ENCODE assay signal across 19 cellular contexts in the genomic region with DNA sequence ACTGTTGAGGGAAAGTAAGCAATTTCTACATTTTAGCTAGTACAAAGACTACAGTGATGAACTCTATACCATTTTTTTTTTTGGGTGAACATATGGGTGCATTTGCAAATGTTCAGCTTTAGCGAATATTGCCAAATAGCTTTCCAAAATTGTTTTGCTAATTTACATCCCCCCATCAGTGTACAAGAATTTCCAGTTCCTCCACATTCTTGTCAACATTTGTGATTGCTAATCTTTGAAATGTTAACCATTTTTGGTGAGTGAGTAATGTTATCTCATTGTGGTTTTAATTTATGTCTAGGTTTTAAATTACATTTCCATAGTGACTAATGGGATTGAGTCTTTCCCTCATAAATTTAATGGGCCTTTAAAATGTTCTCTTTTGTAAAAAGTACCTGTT. TPM values are rescaled to one million over a fixed set of nuclear protein-coding genes. Genes with fewer than 3 reads are reported as not detected.
DNase-seq lines count a peak whose midpoint lies in the region; TF ChIP-seq lines count a peak whose summit lies in the region.
"Had no signal": no experiment of that assay in that cellular context is flagged by ENCODE, and none has a peak within 500 bp of the region (broad histone marks: within the 10 kb centered on the region; RNA-seq: fewer than 3 reads in every experiment).

No MANE protein-coding gene starts in this region.

- no peak for TF ChIP-seq CTCF in AG09309 (IDR thresholded peaks at IDR 0.05; ENCODE audit: control insufficient read depth, insufficient read depth, low read depth, low read length, missing control alignments)
- TF ChIP-seq CTCF in astrocyte of the cerebellum (IDR thresholded peaks at IDR 0.05; ENCODE audit: low read depth, low read length, missing control alignments), result no peak

- no peaks in the 10 kb centered on the region for H3K9me3 Mint-ChIP-seq in activated T-helper 2 cell treated with anti-CD3 and anti-CD28 coated beads, Interferon-gamma antibody, Interleukin-2, Interleukin-4, amounts not matched to agents 10 μg/mL and 5 μg/mL and 100 μg/mL, durations not matched to agents 14 hours and 24 hours and 36 hours
- H3K9me3 Mint-ChIP-seq: activated naive CD4-positive, alpha-beta T cell treated with anti-CD3 and anti-CD28 coated beads, Interleukin-2, amount 10 ng/mL, durations not matched to agents 7 days and 5 days had no signal

- H3K4me3 ChIP-seq in AG09309 (ENCODE audit: control insufficient read depth, low read depth, low read length) (no peak overlapping the region), astrocyte of the cerebellum (ENCODE audit: low read depth, low read length) (no peak overlapping the region)
- H3K4me3 ChIP-seq: BLaER1 treated with 17β-estradiol and CSF1 and Interleukin-3, amounts not matched to agents 10 nM and 100 nM; esophagus muscularis mucosa; psoas muscle had no signal

- H3K27me3 Mint-ChIP-seq in activated T-helper 2 cell treated with anti-CD3 and anti-CD28 coated beads, Interferon-gamma antibody, Interleukin-2, Interleukin-4, amounts not matched to agents 10 μg/mL and 5 μg/mL and 100 μg/mL, durations not matched to agents 14 hours and 24 hours and 36 hours (ENCODE audit: low read depth), result peaks cover 41% of the 10 kb centered on the region

- DNase-seq in AG09309 (ENCODE audit: low read depth), result peak; percentile 35
- DNase-seq in HS-27A (ENCODE audit: low read depth), result peak; percentile 50
- peak; percentile 27 for DNase-seq in astrocyte of the cerebellum (ENCODE audit: low read depth)
- peak; percentile 48 for DNase-seq in hepatic stellate cell (ENCODE audit: low spot score)
- DNase-seq in amniotic stem cell (lab: John Stamatoyannopoulos, UW), result no peak
- no peak for DNase-seq in activated T-helper 2 cell treated with anti-CD3 and anti-CD28 coated beads, Interferon-gamma antibody, Interleukin-2, Interleukin-4, amounts not matched to agents 10 μg/mL and 5 μg/mL and 100 μg/mL, durations not matched to agents 14 hours and 24 hours and 36 hours (ENCODE audit: low spot score)
- no peak for DNase-seq in cerebellum (ENCODE audit: low spot score)
- no peak for DNase-seq in NCI-H2171 treated with DMSO at 0.1 percent for 48 hours (lab: John Stamatoyannopoulos, UW)
- DNase-seq: activated naive CD4-positive, alpha-beta T cell treated with anti-CD3 and anti-CD28 coated beads, Interleukin-2, amount 10 ng/mL, durations not matched to agents 7 days and 5 days; DMS79; islet precursor cell; NCI-H1694; NCI-H774; psoas muscle; stimulated activated CD4-positive, alpha-beta T cell treated with anti-CD3 and anti-CD28 coated beads, Interleukin-2, amount 100 ng/mL, for 24 hours had no signal

- no peak overlapping the region for H3K4me3 Mint-ChIP-seq in activated T-helper 2 cell treated with anti-CD3 and anti-CD28 coated beads, Interferon-gamma antibody, Interleukin-2, Interleukin-4, amounts not matched to agents 10 μg/mL and 5 μg/mL and 100 μg/mL, durations not matched to agents 14 hours and 24 hours and 36 hours (ENCODE audit: low read depth)
- H3K4me3 Mint-ChIP-seq: activated naive CD4-positive, alpha-beta T cell treated with anti-CD3 and anti-CD28 coated beads, Interleukin-2, amount 10 ng/mL, durations not matched to agents 7 days and 5 days had no signal

- in situ Hi-C loops in astrocyte of the cerebellum (cut with HindIII; ENCODE audit: low sequenced_read_pairs), result no loop called here

- intact Hi-C loops in activated T-helper 2 cell treated with anti-CD3 and anti-CD28 coated beads, Interferon-gamma antibody, Interleukin-2, Interleukin-4, amounts not matched to agents 10 μg/mL and 5 μg/mL and 100 μg/mL, durations not matched to agents 14 hours and 24 hours and 36 hours (cut with micrococcal nuclease), result no loop called here

- no peaks in the 10 kb centered on the region for H3K36me3 Mint-ChIP-seq in activated T-helper 2 cell treated with anti-CD3 and anti-CD28 coated beads, Interferon-gamma antibody, Interleukin-2, Interleukin-4, amounts not matched to agents 10 μg/mL and 5 μg/mL and 100 μg/mL, durations not matched to agents 14 hours and 24 hours and 36 hours (ENCODE audit: low read depth)
- H3K36me3 Mint-ChIP-seq: activated naive CD4-positive, alpha-beta T cell treated with anti-CD3 and anti-CD28 coated beads, Interleukin-2, amount 10 ng/mL, durations not matched to agents 7 days and 5 days had no signal

- no peaks in the 10 kb centered on the region for H3K4me1 Mint-ChIP-seq in activated T-helper 2 cell treated with anti-CD3 and anti-CD28 coated beads, Interferon-gamma antibody, Interleukin-2, Interleukin-4, amounts not matched to agents 10 μg/mL and 5 μg/mL and 100 μg/mL, durations not matched to agents 14 hours and 24 hours and 36 hours (ENCODE audit: low read depth)
- H3K4me1 Mint-ChIP-seq: activated naive CD4-positive, alpha-beta T cell treated with anti-CD3 and anti-CD28 coated beads, Interleukin-2, amount 10 ng/mL, durations not matched to agents 7 days and 5 days had no signal

- H3K27ac Mint-ChIP-seq in activated T-helper 2 cell treated with anti-CD3 and anti-CD28 coated beads, Interferon-gamma antibody, Interleukin-2, Interleukin-4, amounts not matched to agents 10 μg/mL and 5 μg/mL and 100 μg/mL, durations not matched to agents 14 hours and 24 hours and 36 hours, result no peak overlapping the region
- H3K27ac Mint-ChIP-seq: activated naive CD4-positive, alpha-beta T cell treated with anti-CD3 and anti-CD28 coated beads, Interleukin-2, amount 10 ng/mL, durations not matched to agents 7 days and 5 days had no signal

RNA-seq across cellular contexts. Expression of gene CNRIP1, which starts 16.4 kb away (rescaled TPM):
- total RNA-seq in activated T-helper 2 cell treated with anti-CD3 and anti-CD28 coated beads, Interferon-gamma antibody, Interleukin-2, Interleukin-4, amounts not matched to agents 10 μg/mL and 5 μg/mL and 100 μg/mL, durations not matched to agents 14 hours and 24 hours and 36 hours, result not detected in 2 replicates
- total RNA-seq in cerebellum, result 39.8 TPM
- total RNA-seq: activated CD8-positive, alpha-beta memory T cell treated with anti-CD3 and anti-CD28 coated beads for 36 hours had no signal

RNA-seq across cellular contexts. Expression of gene PLEK, which starts 28.9 kb away (rescaled TPM):
- 0.18 and 0.48 TPM in 2 replicates for total RNA-seq in activated T-helper 2 cell treated with anti-CD3 and anti-CD28 coated beads, Interferon-gamma antibody, Interleukin-2, Interleukin-4, amounts not matched to agents 10 μg/mL and 5 μg/mL and 100 μg/mL, durations not matched to agents 14 hours and 24 hours and 36 hours
- total RNA-seq in cerebellum, result 2.7 TPM
- total RNA-seq: SK-MEL-5 had no signal

Comparison
In these comparisons a context has a peak if more than half of its experiments do, and no peak if none do; other contexts are left out.
1. DNase-seq: peak in AG09309 (single experiment), HS-27A (single experiment), astrocyte of the cerebellum (single experiment) and hepatic stellate cell (single experiment); none in amniotic stem cell (single experiment), activated T-helper 2 cell treated with anti-CD3 and anti-CD28 coated beads, Interferon-gamma antibody, Interleukin-2, Interleukin-4, amounts not matched to agents 10 μg/mL and 5 μg/mL and 100 μg/mL, durations not matched to agents 14 hours and 24 hours and 36 hours (single experiment), cerebellum (single experiment) and NCI-H2171 treated with DMSO at 0.1 percent for 48 hours (single experiment).
2. RNA of gene CNRIP1, which starts 16.4 kb away (total RNA-seq): 39.8 TPM in cerebellum (single experiment); not detected in activated T-helper 2 cell treated with anti-CD3 and anti-CD28 coated beads, Interferon-gamma antibody, Interleukin-2, Interleukin-4, amounts not matched to agents 10 μg/mL and 5 μg/mL and 100 μg/mL, durations not matched to agents 14 hours and 24 hours and 36 hours; every median in the first group is over 10 times any median in the second.